ENCODE assay signal across 9 cellular contexts in the genomic region with DNA sequence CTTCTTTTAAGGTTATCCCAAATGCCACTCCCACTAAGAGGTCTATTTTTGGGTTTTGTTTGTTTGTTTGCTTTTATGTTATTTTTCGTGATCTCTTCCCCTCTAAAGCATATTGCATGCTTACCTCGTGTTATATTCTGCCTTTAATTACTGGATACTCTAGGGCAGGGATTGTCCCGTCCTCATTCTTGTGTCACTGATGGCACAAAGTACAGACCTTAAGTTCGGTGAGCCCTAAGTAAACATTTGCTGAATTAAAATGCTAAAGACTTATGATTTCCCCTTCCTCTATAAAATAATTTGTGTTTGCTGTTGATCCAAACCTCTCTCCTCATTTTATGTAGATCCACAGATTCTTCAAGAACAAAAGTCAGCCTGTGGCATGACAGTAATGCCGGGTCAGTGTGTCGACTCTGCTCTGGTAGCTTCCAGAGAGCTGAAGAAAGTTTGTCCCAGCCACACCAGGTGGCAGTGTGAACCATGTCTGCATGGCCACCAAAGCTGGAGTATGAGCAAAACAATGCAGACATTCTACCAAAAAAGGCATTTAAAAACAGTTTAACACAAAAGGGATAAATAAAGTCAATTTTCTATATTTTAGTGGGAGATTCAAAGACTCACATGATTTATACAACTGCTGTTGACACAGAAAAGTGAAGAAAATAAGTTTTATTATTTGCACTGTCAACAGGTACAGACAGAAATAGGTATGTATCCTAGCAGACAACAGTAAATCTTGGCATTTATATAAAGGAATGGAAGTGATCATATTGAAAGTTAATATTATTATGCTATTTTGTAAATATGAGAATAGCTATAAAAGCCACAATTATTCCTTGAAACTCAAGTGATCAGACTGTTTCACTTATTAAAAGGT. TPM values are rescaled to one million over a fixed set of nuclear protein-coding genes. Genes with fewer than 3 reads are reported as not detected.
A peak's percentile ranks its signal among the peaks of the same experiment; 100 is the strongest.
DNase-seq lines count a peak whose midpoint lies in the region; ATAC-seq, FAIRE-seq and TF ChIP-seq lines count a peak whose summit lies in the region.
"Had no signal": no experiment of that assay in that cellular context is flagged by ENCODE, and none has a peak within 500 bp of the region (broad histone marks: within the 10 kb centered on the region; RNA-seq: fewer than 3 reads in every experiment).

No MANE protein-coding gene starts in this region.

- 0 out of 2 replicates have a peak, but pooled peaks cover 5% of the 10 kb centered on the region for H3K4me1 ChIP-seq in HepG2 (ENCODE audit: insufficient read depth, low read length)

- H3K4me2 ChIP-seq in HepG2 (ENCODE audit: low read depth, low read length), result peak overlapping the region; percentile 3; the same call in 1 of the 2 replicates

- no peak overlapping the region for H3K4me3 Mint-ChIP-seq in brain
- H3K4me3 Mint-ChIP-seq in activated T-helper 17 cell treated with anti-CD3 and anti-CD28 coated beads, Interleukin-2, amount 50 U/mL, for 72 hours, result no peak overlapping the region

- H2AFZ ChIP-seq in HepG2 (ENCODE audit: low read length), result no peak overlapping the region

- H3K9ac ChIP-seq in HepG2 (ENCODE audit: insufficient read depth, low read depth, low read length), result no peak overlapping the region

- H3K79me2 ChIP-seq in HepG2 (ENCODE audit: insufficient read depth, low read length), result no peaks in the 10 kb centered on the region

- H3K27ac Mint-ChIP-seq in brain, result no peak overlapping the region
- H3K27ac Mint-ChIP-seq in activated T-helper 17 cell treated with anti-CD3 and anti-CD28 coated beads, Interleukin-2, amount 50 U/mL, for 72 hours, result no peak overlapping the region

- no peaks in the 10 kb centered on the region for H3K36me3 Mint-ChIP-seq in brain
- no peaks in the 10 kb centered on the region for H3K36me3 Mint-ChIP-seq in activated T-helper 17 cell treated with anti-CD3 and anti-CD28 coated beads, Interleukin-2, amount 50 U/mL, for 72 hours (ENCODE audit: low read depth)

- DNase-seq in AG09309 (ENCODE audit: low read depth), result no peak
- DNase-seq in G401 (ENCODE audit: low spot score), result peak; percentile 64
- peak; percentile 10 for DNase-seq in NCI-H128 (lab: John Stamatoyannopoulos, UW; ENCODE audit: unreplicated experiment)
- DNase-seq in HepG2 (ENCODE audit: low spot score), result peak; percentile 43

- TF ChIP-seq EP300 in HepG2 (IDR thresholded peaks at IDR 0.05; ENCODE audit: low read depth in 2 of 2, low read length in 2 of 2) (no peak), HepG2 (CRISPR knock-in tag; IDR thresholded peaks at IDR 0.05; ENCODE audit: borderline replicate concordance) (no peak)

- in situ Hi-C loops in G401 (cut with HindIII; ENCODE audit: low sequenced_read_pairs) (no loop called here), HepG2 (cut with HindIII; ENCODE audit: extremely low pct_ligation_motif_present, low pct_unique_long_range_greater_than_20kb) (loop anchor here (5.0 to 10.0 kb wide), 2 partner anchors 442 to 520 kb away; no protein-coding TSS in a partner anchor)

- ATAC-seq in HepG2 (peak; percentile 99), HG03460 (IDR thresholded peaks at IDR 0.05; ENCODE audit: unreplicated experiment) (no peak), GM18907 (IDR thresholded peaks at IDR 0.05; ENCODE audit: unreplicated experiment) (no peak)
- ATAC-seq in activated T-helper 17 cell treated with anti-CD3 and anti-CD28 coated beads, Interleukin-2, amount 50 U/mL, for 72 hours (replicated peaks), result no peak

- no peak for TF ChIP-seq POLR2A in HepG2 (IDR thresholded peaks at IDR 0.05; ENCODE audit: insufficient read depth in 1 of 2, low read depth in 2 of 2, low read length in 2 of 2)

- TF ChIP-seq RAD21 in HepG2 (CRISPR knock-in tag; IDR thresholded peaks at IDR 0.05), result peak; percentile 21; the same call in 1 of the 2 replicates

- BruUV-seq in HepG2 (replicated peaks; lab: Mats Ljungman, UMichigan), result no TSS peak

- no peaks in the 10 kb centered on the region for H3K9me3 ChIP-seq in HepG2 (ENCODE audit: low read length)

- H3K4me1 Mint-ChIP-seq in brain, result no peaks in the 10 kb centered on the region
- no peaks in the 10 kb centered on the region for H3K4me1 Mint-ChIP-seq in activated T-helper 17 cell treated with anti-CD3 and anti-CD28 coated beads, Interleukin-2, amount 50 U/mL, for 72 hours

- H3K9me3 Mint-ChIP-seq in brain, result no peaks in the 10 kb centered on the region
- no peaks in the 10 kb centered on the region for H3K9me3 Mint-ChIP-seq in activated T-helper 17 cell treated with anti-CD3 and anti-CD28 coated beads, Interleukin-2, amount 50 U/mL, for 72 hours

- H3K27ac ChIP-seq in HepG2 (ENCODE audit: extremely low read length, insufficient read depth, low read length), result no peak overlapping the region

- 0% methylated on average over 6 of the region's 6 CpGs for WGBS in HepG2 (ENCODE audit: low lambda C conversion rate)

- TF ChIP-seq CTCF in AG09309 (IDR thresholded peaks at IDR 0.05; ENCODE audit: control insufficient read depth, insufficient read depth, low read depth, low read length, missing control alignments), result peak; percentile 47
- TF ChIP-seq CTCF in brain (conservative IDR thresholded peaks at IDR 0.05), result peak; percentile 74 to 77
- peak; percentile 82 for TF ChIP-seq CTCF in HepG2 (CRISPR knock-in tag; IDR thresholded peaks at IDR 0.05)

- intact Hi-C loops in HepG2 (cut with micrococcal nuclease; ENCODE audit: unreplicated experiment), result loop anchor here (1.0 kb wide), 1 partner anchor 521 kb away; no protein-coding TSS in a partner anchor

- no peaks in the 10 kb centered on the region for H3K27me3 ChIP-seq in HepG2 (ENCODE audit: control insufficient read depth in 1 of 2, insufficient read depth in 2 of 2, low read length in 2 of 2)

- no peak overlapping the region for H3K4me3 ChIP-seq in AG09309 (ENCODE audit: control insufficient read depth, low read depth, low read length)
- H3K4me3 ChIP-seq in HepG2 (replicated peaks in 1 of 3; ENCODE audit: insufficient read depth in 1 of 3, low read depth in 2 of 3, low read length in 3 of 3), result no peak overlapping the region
- H3K4me3 ChIP-seq: lung had no signal

- CTCF ChIA-PET in HepG2 (lab: Yijun Ruan, JAX; ENCODE audit: low intra/inter-chr PET ratio, low total read pairs), result interaction anchor here (1.2 to 1.5 kb wide), 2 partner anchors 440 to 521 kb away, joined by 5 to 6 read pairs; no protein-coding TSS in a partner anchor

- FAIRE-seq in HepG2 (lab: Jason Lieb, UNC), result peak; percentile 74

- no peaks in the 10 kb centered on the region for H3K36me3 ChIP-seq in HepG2 (replicated peaks in 1 of 2; ENCODE audit: control insufficient read depth in 1 of 2, insufficient read depth in 2 of 2, low read length in 2 of 2)

- POLR2A ChIA-PET in HepG2 (lab: Yijun Ruan, JAX), result no interaction called here

- no peaks in the 10 kb centered on the region for H3K27me3 Mint-ChIP-seq in brain
- H3K27me3 Mint-ChIP-seq in activated T-helper 17 cell treated with anti-CD3 and anti-CD28 coated beads, Interleukin-2, amount 50 U/mL, for 72 hours, result peaks cover 11% of the 10 kb centered on the region

- H4K20me1 ChIP-seq in HepG2 (ENCODE audit: insufficient read depth, low read length), result no peaks in the 10 kb centered on the region

TF ChIP-seq in HepG2, 621 proteins besides CTCF, POLR2A, EP300 and RAD21 (continues in another document):
- TF ChIP-seq SKI (IDR thresholded peaks at IDR 0.05; ENCODE audit: partially characterized antibody) (peak; percentile 63), SMC3 (IDR thresholded peaks at IDR 0.05; ENCODE audit: low read length) (peak; percentile 71), SAP130 (CRISPR knock-in tag; IDR thresholded peaks at IDR 0.05; ENCODE audit: low read depth) (0 out of 2 replicates have a peak, but pooled peaks have one; percentile 23), SP4 (CRISPR knock-in tag; IDR thresholded peaks at IDR 0.05) (no peak), ERF (CRISPR knock-in tag; IDR thresholded peaks at IDR 0.05) (0 out of 2 replicates have a peak, but pooled peaks have one; percentile 25), XRCC5 (optimal IDR thresholded peaks at IDR 0.05; ENCODE audit: low read length) (peak; percentile 29), STAG1 (CRISPR knock-in tag; IDR thresholded peaks at IDR 0.05) (peak; percentile 82), ZNF879 (CRISPR knock-in tag; IDR thresholded peaks at IDR 0.05) (no peak), TEAD3 (CRISPR knock-in tag; optimal IDR thresholded peaks at IDR 0.05; ENCODE audit: borderline replicate concordance) (peak; percentile 54), SALL1 (CRISPR knock-in tag; IDR thresholded peaks at IDR 0.05) (no peak), NFIC (IDR thresholded peaks at IDR 0.05; ENCODE audit: low read length) (no peak), KAT8 (CRISPR knock-in tag; IDR thresholded peaks at IDR 0.05) (0 out of 2 replicates have a peak, but pooled peaks have one; percentile 34)

RNA-seq across cellular contexts. Expression of gene POC5, which starts 17.9 kb away (rescaled TPM):
- 22.4 and 47.3 TPM in 2 replicates for total RNA-seq in G401 (2014; rRNA removed; shearing (Covaris generic))
- polyA plus RNA-seq in brain (ENCODE audit: insufficient read depth, low read depth, low replicate concordance) (8.2 TPM), HepG2 (2011; rRNA removed) (5.7 and 6.9 TPM in 2 replicates)
- 9.3 and 13.1 TPM in 2 replicates for total RNA-seq in HepG2 (2016; rRNA removed; fragmentation: Illumina TruSeq; extraction: Trizol)
- 5.0 and 6.9 TPM in 2 replicates for total RNA-seq in HepG2 (2016; cell fraction: cytosol; rRNA removed; fragmentation: Illumina TruSeq; extraction: Trizol; ENCODE audit: low read depth)
- 9.2 and 11.7 TPM in 2 replicates for total RNA-seq in HepG2 (2016; cell fraction: insoluble cytoplasmic fraction; rRNA removed; fragmentation: Illumina TruSeq; extraction: Trizol)
- total RNA-seq in HepG2 (2016; cell fraction: membrane; rRNA removed; fragmentation: Illumina TruSeq; extraction: Trizol), result 4.4 and 4.8 TPM in 2 replicates
- total RNA-seq in HepG2 (2016; cell fraction: nucleus; rRNA removed; fragmentation: Illumina TruSeq; extraction: Trizol), result 11.7 and 15.5 TPM in 2 replicates
- 4.1 and 4.4 TPM in 2 replicates for polyA plus RNA-seq in HepG2 (2011; cell fraction: cytosol; rRNA removed)
- polyA plus RNA-seq in HepG2 (2011; cell fraction: nucleus; rRNA removed), result 7.1 and 9.2 TPM in 2 replicates
- 4.7 and 5.9 TPM in 2 replicates for polyA plus RNA-seq in HepG2 (2012)
- 0.94 and 1.6 TPM in 2 replicates for polyA plus RNA-seq in HepG2 (2016; cell fraction: cytosol; fragmentation: Illumina TruSeq; extraction: Trizol; ENCODE audit: low read depth)
- polyA plus RNA-seq in HepG2 (2016; cell fraction: insoluble cytoplasmic fraction; fragmentation: Illumina TruSeq; extraction: Trizol; ENCODE audit: low read depth), result 9.1 and 9.3 TPM in 2 replicates
- 1.8 TPM in 2 replicates for polyA plus RNA-seq in HepG2 (2016; cell fraction: membrane; fragmentation: Illumina TruSeq; extraction: Trizol; ENCODE audit: low read depth)
- polyA plus RNA-seq in HepG2 (2016; cell fraction: nucleus; fragmentation: Illumina TruSeq; extraction: Trizol; ENCODE audit: insufficient read depth, low read depth), result 15.6 and 20.1 TPM in 2 replicates
- 4.7 and 12.2 TPM in 2 replicates for polyA minus RNA-seq in HepG2 (2011; rRNA and poly(A)+ RNA removed; ENCODE audit: low replicate concordance)
- polyA minus RNA-seq in HepG2 (2011; cell fraction: cytosol; rRNA and poly(A)+ RNA removed), result 2.9 and 9.3 TPM in 2 replicates
- 25.0 and 26.4 TPM in 2 replicates for polyA minus RNA-seq in HepG2 (2011; cell fraction: nucleus; rRNA and poly(A)+ RNA removed)
- 10 to 100 TPM in 1 of 2 donors, 1 to 10 TPM in 1; 9.2 to 18.3 TPM for total RNA-seq in activated T-helper 17 cell treated with anti-CD3 and anti-CD28 coated beads, Interleukin-2, amount 50 U/mL, for 72 hours
